8 cellular contexts compared by ENCODE assay signal in genomic region chr21:41817228-41817627, GRCh38. TPM values are rescaled to one million over a fixed set of nuclear protein-coding genes. Genes with fewer than 3 reads are reported as not detected.
DNase-seq lines count a peak whose midpoint lies in the region; ATAC-seq and TF ChIP-seq lines count a peak whose summit lies in the region.

No MANE protein-coding gene starts in this region.

- H3K4me3 ChIP-seq in DND-41 (ENCODE audit: low read depth in 1 of 2, low read length in 2 of 2) (no peak overlapping the region), parathyroid adenoma (ENCODE audit: low read depth, low read length) (no peak overlapping the region)

- H3K4me2 ChIP-seq in DND-41 (ENCODE audit: insufficient read depth, low read length) (no peak overlapping the region), parathyroid adenoma (ENCODE audit: low read length) (no peak overlapping the region)

- DNase-seq in DND-41 (peak; percentile 63), HFFc6 (peak; percentile 74), NCI-H524 treated with DMSO at 0.1 percent for 48 hours (lab: John Stamatoyannopoulos, UW) (peak; percentile 2), glutamatergic neuron (peak; percentile 79), NCI-H128 (lab: John Stamatoyannopoulos, UW; ENCODE audit: unreplicated experiment) (no peak)

- H4K20me1 ChIP-seq in DND-41 (ENCODE audit: insufficient read depth, low read length), result no peaks in the 10 kb centered on the region

- H3K27me3 ChIP-seq in DND-41 (ENCODE audit: insufficient read depth, low read length, poor library complexity) (no peaks in the 10 kb centered on the region), parathyroid adenoma (ENCODE audit: control insufficient read depth, insufficient read depth, low read length) (no peaks in the 10 kb centered on the region)

- peaks cover 76% of the 10 kb centered on the region for H3K36me3 ChIP-seq in DND-41 (ENCODE audit: insufficient read depth, low read length)
- no peaks in the 10 kb centered on the region for H3K36me3 ChIP-seq in parathyroid adenoma (ENCODE audit: control insufficient read depth, insufficient read depth, low read length)

- H3K9me3 Mint-ChIP-seq in HFFc6 (no peaks in the 10 kb centered on the region), glutamatergic neuron (ENCODE audit: unreplicated experiment) (peaks cover 5% of the 10 kb centered on the region)
- no peaks in the 10 kb centered on the region for H3K9me3 Mint-ChIP-seq in activated T-helper 17 cell treated with anti-CD3 and anti-CD28 coated beads, Interleukin-2, amount 50 U/mL, for 72 hours

- H3K9me3 ChIP-seq in DND-41 (ENCODE audit: insufficient read depth, low read length, severe bottlenecking) (no peaks in the 10 kb centered on the region), parathyroid adenoma (ENCODE audit: control insufficient read depth, low read length) (no peaks in the 10 kb centered on the region)

- peaks cover 11% of the 10 kb centered on the region for H3K4me1 Mint-ChIP-seq in HFFc6 (ENCODE audit: low read depth)
- no peaks in the 10 kb centered on the region for H3K4me1 Mint-ChIP-seq in activated T-helper 17 cell treated with anti-CD3 and anti-CD28 coated beads, Interleukin-2, amount 50 U/mL, for 72 hours
- no peaks in the 10 kb centered on the region for H3K4me1 Mint-ChIP-seq in glutamatergic neuron (ENCODE audit: low read depth, unreplicated experiment)

- peaks cover 15% of the 10 kb centered on the region for H3K4me1 ChIP-seq in DND-41 (ENCODE audit: insufficient read depth, low read length)
- H3K4me1 ChIP-seq in parathyroid adenoma, result no peaks in the 10 kb centered on the region

- peaks cover 6% of the 10 kb centered on the region for H3K36me3 Mint-ChIP-seq in HFFc6 (ENCODE audit: low read depth)
- H3K36me3 Mint-ChIP-seq in activated T-helper 17 cell treated with anti-CD3 and anti-CD28 coated beads, Interleukin-2, amount 50 U/mL, for 72 hours (ENCODE audit: low read depth), result peaks cover 63% of the 10 kb centered on the region
- no peaks in the 10 kb centered on the region for H3K36me3 Mint-ChIP-seq in glutamatergic neuron (ENCODE audit: unreplicated experiment)

- H3K79me2 ChIP-seq in DND-41 (ENCODE audit: insufficient read depth, low read length) (no peaks in the 10 kb centered on the region), parathyroid adenoma (no peaks in the 10 kb centered on the region)

- H3K27ac ChIP-seq in DND-41 (ENCODE audit: low read length), result peak overlapping the region; percentile 72
- H3K27ac ChIP-seq in parathyroid adenoma, result no peak overlapping the region

- H3K4me3 Mint-ChIP-seq in HFFc6 (no peak overlapping the region), glutamatergic neuron (ENCODE audit: unreplicated experiment) (no peak overlapping the region)
- H3K4me3 Mint-ChIP-seq in activated T-helper 17 cell treated with anti-CD3 and anti-CD28 coated beads, Interleukin-2, amount 50 U/mL, for 72 hours, result no peak overlapping the region

- no peaks in the 10 kb centered on the region for H3K27me3 Mint-ChIP-seq in HFFc6 (ENCODE audit: insufficient read depth)
- H3K27me3 Mint-ChIP-seq in activated T-helper 17 cell treated with anti-CD3 and anti-CD28 coated beads, Interleukin-2, amount 50 U/mL, for 72 hours, result no peaks in the 10 kb centered on the region
- H3K27me3 Mint-ChIP-seq in glutamatergic neuron (ENCODE audit: unreplicated experiment), result no peaks in the 10 kb centered on the region

- peak; percentile 75 for ATAC-seq in DND-41 (ENCODE audit: insufficient read depth, low read depth)
- peak; percentile 63 for ATAC-seq in activated T-helper 17 cell treated with anti-CD3 and anti-CD28 coated beads, Interleukin-2, amount 50 U/mL, for 72 hours (replicated peaks)
- ATAC-seq in GM21576 (IDR thresholded peaks at IDR 0.05; ENCODE audit: unreplicated experiment), result no peak

- TF ChIP-seq CTCF in DND-41 (IDR thresholded peaks at IDR 0.05; ENCODE audit: borderline replicate concordance, extremely low read depth, low read length, poor library complexity, severe bottlenecking) (peak; percentile 84), HFFc6 (IDR thresholded peaks at IDR 0.05) (peak; percentile 75), glutamatergic neuron (IDR thresholded peaks at IDR 0.05; ENCODE audit: partially characterized antibody, unreplicated experiment) (no peak), parathyroid adenoma (IDR thresholded peaks at IDR 0.05) (peak; percentile 61)

- peak overlapping the region; percentile 22 for H3K27ac Mint-ChIP-seq in HFFc6
- peak overlapping the region; percentile 17 for H3K27ac Mint-ChIP-seq in activated T-helper 17 cell treated with anti-CD3 and anti-CD28 coated beads, Interleukin-2, amount 50 U/mL, for 72 hours
- no peak overlapping the region for H3K27ac Mint-ChIP-seq in glutamatergic neuron (ENCODE audit: unreplicated experiment)

- no peak overlapping the region for H2AFZ ChIP-seq in DND-41 (ENCODE audit: low read depth, low read length)
- no peak overlapping the region for H2AFZ ChIP-seq in parathyroid adenoma

- H3K9ac ChIP-seq in DND-41 (ENCODE audit: low read depth, low read length) (no peak overlapping the region), parathyroid adenoma (no peak overlapping the region)

RNA-seq across cellular contexts. Expression of gene RIPK4, which starts 50.4 kb away (rescaled TPM):
- total RNA-seq in HFFc6 (2021; fragmentation: NEBNext Ultra II Directional; extraction: Animal tissue kit (Norgen Biotek cat#: 25700)), result under 1 TPM in 4 of 6 experiments, not detected in 2; 0.05 to 0.12 (median 0.07) TPM
- 1 to 10 TPM in 1 of 2 donors, not detected in 1; 1.1 TPM for total RNA-seq in activated T-helper 17 cell treated with anti-CD3 and anti-CD28 coated beads, Interleukin-2, amount 50 U/mL, for 72 hours
- 2.9 TPM for total RNA-seq in glutamatergic neuron (ENCODE audit: unreplicated experiment)
